ENCODE assay signal across 16 cellular contexts in genomic region chr13:113338451-113338850, GRCh38. TPM values are rescaled to one million over a fixed set of nuclear protein-coding genes. Genes with fewer than 3 reads are reported as not detected.
DNase-seq lines count a peak whose midpoint lies in the region; ATAC-seq and TF ChIP-seq lines count a peak whose summit lies in the region.
"Had no signal": no experiment of that assay in that cellular context is flagged by ENCODE, and none has a peak within 500 bp of the region (broad histone marks: within the 10 kb centered on the region; RNA-seq: fewer than 3 reads in every experiment).

No MANE protein-coding gene starts in this region.

- no peak for ATAC-seq in activated naive CD4-positive, alpha-beta T cell treated with anti-CD3 and anti-CD28 coated beads, Interleukin-2, amount 50 U/mL, for 72 hours
- no peak for ATAC-seq in WTC11
- no peak for ATAC-seq in activated CD8-positive, alpha-beta T cell treated with anti-CD3 and anti-CD28 coated beads, Interleukin-2, amount 10 ng/mL, durations not matched to agents 7 days and 5 days
- ATAC-seq: A549, HepG2 had no signal

- CTCF ChIA-PET in WTC11 (lab: Charles Lee): interaction anchor here (0.6 to 3.3 kb wide), 4 partner anchors 14 to 56 kb away, joined by 3 to 11 read pairs (median 6); no protein-coding TSS in a partner anchor
- CTCF ChIA-PET in activated CD8-positive, alpha-beta T cell treated with anti-CD3 and anti-CD28 coated beads, Interleukin-2, amount 10 ng/mL, durations not matched to agents 7 days and 5 days (lab: Charles Lee): no interaction called here

- H3K36me3 ChIP-seq in neuronal stem cell (replicated peaks in 1 of 2; ENCODE audit: control insufficient read depth in 2 of 2, insufficient read depth in 2 of 2, low read length in 2 of 2): peaks cover 1 to 8% of the 10 kb centered on the region in 2 donors

- no peak overlapping the region for H2BK15ac ChIP-seq in neuronal stem cell (ENCODE audit: low read length)

- H3K18ac ChIP-seq in neuronal stem cell (ENCODE audit: low read length): no peak overlapping the region

- H3K9ac ChIP-seq in neuronal stem cell (ENCODE audit: low read depth, low read length, poor library complexity): no peak overlapping the region

- no peak overlapping the region for H3K23ac ChIP-seq in neuronal stem cell (ENCODE audit: low read depth, low read length, poor library complexity)

- no CpG with 5 or more reads among the region's 15 CpGs for WGBS in neuronal stem cell (ENCODE audit: extremely low coverage in 2 of 2, insufficient read length in 2 of 2, insufficient replicate concordance in 1 of 2), 2 donors

- no peak overlapping the region for H3K27ac ChIP-seq in neuronal stem cell (replicated peaks; ENCODE audit: low read length)
- no peak overlapping the region for H3K27ac ChIP-seq in caudate nucleus (ENCODE audit: low read depth, low read length)
- H3K27ac ChIP-seq: 22Rv1, A549, C4-2B had no signal

- no peaks in the 10 kb centered on the region for H3K9me3 Mint-ChIP-seq in activated naive CD4-positive, alpha-beta T cell treated with anti-CD3 and anti-CD28 coated beads, Interleukin-2, amount 50 U/mL, for 24 hours
- H3K9me3 Mint-ChIP-seq in activated naive CD4-positive, alpha-beta T cell treated with anti-CD3 and anti-CD28 coated beads, Interleukin-2, amount 50 U/mL, for 72 hours: no peaks in the 10 kb centered on the region
- no peaks in the 10 kb centered on the region for H3K9me3 Mint-ChIP-seq in WTC11
- H3K9me3 Mint-ChIP-seq in activated CD8-positive, alpha-beta T cell treated with anti-CD3 and anti-CD28 coated beads, Interleukin-2, amount 10 ng/mL, durations not matched to agents 7 days and 5 days (ENCODE audit: insufficient read depth): no peaks in the 10 kb centered on the region
- H3K9me3 Mint-ChIP-seq: CD4-positive, alpha-beta T cell; GM23338; IgD-negative memory B cell had no signal

- POLR2A ChIA-PET in WTC11 (lab: Charles Lee): interaction anchor here (0.6 kb wide), 1 partner anchor 692 kb away, joined by 3 read pairs; no protein-coding TSS in a partner anchor
- POLR2A ChIA-PET in activated CD8-positive, alpha-beta T cell treated with anti-CD3 and anti-CD28 coated beads, Interleukin-2, amount 10 ng/mL, durations not matched to agents 7 days and 5 days (lab: Charles Lee): no interaction called here

- H2BK12ac ChIP-seq in neuronal stem cell (ENCODE audit: low read length): no peak overlapping the region

- H3K36me3 Mint-ChIP-seq in activated naive CD4-positive, alpha-beta T cell treated with anti-CD3 and anti-CD28 coated beads, Interleukin-2, amount 50 U/mL, for 24 hours: no peaks in the 10 kb centered on the region
- H3K36me3 Mint-ChIP-seq in activated naive CD4-positive, alpha-beta T cell treated with anti-CD3 and anti-CD28 coated beads, Interleukin-2, amount 50 U/mL, for 72 hours: no peaks in the 10 kb centered on the region
- peaks cover 57% of the 10 kb centered on the region for H3K36me3 Mint-ChIP-seq in WTC11
- H3K36me3 Mint-ChIP-seq in activated CD8-positive, alpha-beta T cell treated with anti-CD3 and anti-CD28 coated beads, Interleukin-2, amount 10 ng/mL, durations not matched to agents 7 days and 5 days (ENCODE audit: low read depth): no peaks in the 10 kb centered on the region
- H3K36me3 Mint-ChIP-seq: IgD-negative memory B cell had no signal

- no peaks in the 10 kb centered on the region for H3K4me1 ChIP-seq in neuronal stem cell (ENCODE audit: control insufficient read depth in 2 of 2, insufficient read depth in 1 of 2, low read depth in 1 of 2, low read length in 2 of 2)
- H3K4me1 ChIP-seq: A549, Caco-2 had no signal

- no peaks in the 10 kb centered on the region for H3K27me3 ChIP-seq in neuronal stem cell (ENCODE audit: control insufficient read depth in 3 of 3, insufficient read depth in 3 of 3, low read depth in 1 of 3, low read length in 3 of 3)

- H3K4me3 Mint-ChIP-seq in activated naive CD4-positive, alpha-beta T cell treated with anti-CD3 and anti-CD28 coated beads, Interleukin-2, amount 50 U/mL, for 24 hours: no peak overlapping the region
- no peak overlapping the region for H3K4me3 Mint-ChIP-seq in WTC11
- H3K4me3 Mint-ChIP-seq in activated CD8-positive, alpha-beta T cell treated with anti-CD3 and anti-CD28 coated beads, Interleukin-2, amount 10 ng/mL, durations not matched to agents 7 days and 5 days: no peak overlapping the region
- H3K4me3 Mint-ChIP-seq: CD4-positive, alpha-beta T cell; GM23338; IgD-negative memory B cell had no signal

- H2AFZ ChIP-seq in neuronal stem cell (ENCODE audit: low read length): no peak overlapping the region
- H2AFZ ChIP-seq: GM23338 had no signal

- H3K4me3 ChIP-seq in neuronal stem cell (ENCODE audit: low read length in 2 of 2): no peak overlapping the region
- H3K4me3 ChIP-seq: A549, GM23338 had no signal

- no peak overlapping the region for H4K8ac ChIP-seq in neuronal stem cell (ENCODE audit: low read depth, low read length)

- H3K4ac ChIP-seq in neuronal stem cell (ENCODE audit: low read length): no peak overlapping the region

- H2AK5ac ChIP-seq in neuronal stem cell (ENCODE audit: low read depth, low read length): no peak overlapping the region

- peak overlapping the region; percentile 39 for H2BK5ac ChIP-seq in neuronal stem cell (ENCODE audit: low read length)

- no peak overlapping the region for H2BK120ac ChIP-seq in neuronal stem cell (ENCODE audit: low read depth, low read length)

- H3K27me3 Mint-ChIP-seq in activated naive CD4-positive, alpha-beta T cell treated with anti-CD3 and anti-CD28 coated beads, Interleukin-2, amount 50 U/mL, for 24 hours: no peaks in the 10 kb centered on the region
- no peaks in the 10 kb centered on the region for H3K27me3 Mint-ChIP-seq in WTC11 (ENCODE audit: low read depth)
- H3K27me3 Mint-ChIP-seq in activated CD8-positive, alpha-beta T cell treated with anti-CD3 and anti-CD28 coated beads, Interleukin-2, amount 10 ng/mL, durations not matched to agents 7 days and 5 days (ENCODE audit: low read depth): no peaks in the 10 kb centered on the region

- no peak for DNase-seq in activated naive CD4-positive, alpha-beta T cell treated with anti-CD3 and anti-CD28 coated beads, Interleukin-2, amount 50 U/mL, for 72 hours (ENCODE audit: low spot score in 2 of 2)
- peak; percentile 46 for DNase-seq in RPMI8226
- DNase-seq in neuronal stem cell (ENCODE audit: low spot score): no peak
- DNase-seq in WTC11 (ENCODE audit: low spot score): no peak
- no peak for DNase-seq in activated CD8-positive, alpha-beta T cell treated with anti-CD3 and anti-CD28 coated beads, Interleukin-2, amount 10 ng/mL, durations not matched to agents 7 days and 5 days
- no peak for DNase-seq in caudate nucleus (lab: John Stamatoyannopoulos, UW)
- DNase-seq: AML-193; Caco-2; CD4-positive, alpha-beta T cell had no signal

- H4K91ac ChIP-seq in neuronal stem cell (ENCODE audit: low read depth, low read length, poor library complexity): no peak overlapping the region

- H3K79me1 ChIP-seq in neuronal stem cell (ENCODE audit: low read depth, low read length): peaks cover 4% of the 10 kb centered on the region

- no peaks in the 10 kb centered on the region for H3K4me1 Mint-ChIP-seq in activated naive CD4-positive, alpha-beta T cell treated with anti-CD3 and anti-CD28 coated beads, Interleukin-2, amount 50 U/mL, for 24 hours
- peaks cover 7% of the 10 kb centered on the region for H3K4me1 Mint-ChIP-seq in WTC11
- no peaks in the 10 kb centered on the region for H3K4me1 Mint-ChIP-seq in activated CD8-positive, alpha-beta T cell treated with anti-CD3 and anti-CD28 coated beads, Interleukin-2, amount 10 ng/mL, durations not matched to agents 7 days and 5 days (ENCODE audit: low read depth)
- H3K4me1 Mint-ChIP-seq: GM23338, IgD-negative memory B cell had no signal

- H3K14ac ChIP-seq in neuronal stem cell (ENCODE audit: low read length): no peak overlapping the region

- no peak for TF ChIP-seq CTCF in WTC11 (IDR thresholded peaks at IDR 0.05)

- no peak overlapping the region for H3K4me2 ChIP-seq in neuronal stem cell (ENCODE audit: insufficient read depth, low read length, poor library complexity, severe bottlenecking)
- H3K4me2 ChIP-seq: A549, GM23338 had no signal

- H3K9me3 ChIP-seq in neuronal stem cell (replicated peaks in 1 of 2; ENCODE audit: control insufficient read depth in 2 of 2, insufficient read depth in 1 of 2, low read depth in 1 of 2, low read length in 2 of 2): peaks cover 0 to 2% of the 10 kb centered on the region in 2 donors
- H3K9me3 ChIP-seq: A549, Caco-2 had no signal

- peak overlapping the region; percentile 72 for H3K27ac Mint-ChIP-seq in activated naive CD4-positive, alpha-beta T cell treated with anti-CD3 and anti-CD28 coated beads, Interleukin-2, amount 50 U/mL, for 24 hours
- H3K27ac Mint-ChIP-seq in activated naive CD4-positive, alpha-beta T cell treated with anti-CD3 and anti-CD28 coated beads, Interleukin-2, amount 50 U/mL, for 72 hours: no peak overlapping the region
- H3K27ac Mint-ChIP-seq in WTC11: no peak overlapping the region
- no peak overlapping the region for H3K27ac Mint-ChIP-seq in activated CD8-positive, alpha-beta T cell treated with anti-CD3 and anti-CD28 coated beads, Interleukin-2, amount 10 ng/mL, durations not matched to agents 7 days and 5 days
- H3K27ac Mint-ChIP-seq: CD4-positive, alpha-beta T cell; IgD-negative memory B cell had no signal

TF ChIP-seq in WTC11, 78 proteins besides CTCF, POLR2A, EP300 and RAD21 (continues in another document):
- TF ChIP-seq, protein P1, sequence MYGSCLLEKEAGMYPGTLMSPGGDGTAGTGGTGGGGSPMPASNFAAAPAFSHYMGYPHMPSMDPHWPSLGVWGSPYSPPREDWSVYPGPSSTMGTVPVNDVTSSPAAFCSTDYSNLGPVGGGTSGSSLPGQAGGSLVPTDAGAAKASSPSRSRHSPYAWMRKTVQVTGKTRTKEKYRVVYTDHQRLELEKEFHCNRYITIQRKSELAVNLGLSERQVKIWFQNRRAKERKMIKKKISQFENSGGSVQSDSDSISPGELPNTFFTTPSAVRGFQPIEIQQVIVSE (CRISPR knock-in tag; IDR thresholded peaks at IDR 0.05; ENCODE audit: borderline replicate concordance): no peak
- no peak for TF ChIP-seq ZNF416 (CRISPR knock-in tag; IDR thresholded peaks at IDR 0.05)

RNA-seq across cellular contexts. Expression of gene GRTP1, which starts 25.5 kb away (rescaled TPM):
- under 1 TPM in 1 of 2 donors, not detected in 1; 0.95 TPM for total RNA-seq in activated naive CD4-positive, alpha-beta T cell treated with anti-CD3 and anti-CD28 coated beads, Interleukin-2, amount 50 U/mL, for 72 hours
- 10.2 TPM for polyA plus RNA-seq in neuronal stem cell (2013, experiment 1 of 2)
- 10.0 TPM for polyA plus RNA-seq in neuronal stem cell (2013, experiment 2 of 2)
- total RNA-seq in WTC11 (2021): 59.0 to 62.0 TPM (median 60.0 TPM) in 3 replicates
- not detected for total RNA-seq in activated CD8-positive, alpha-beta T cell treated with anti-CD3 and anti-CD28 coated beads, Interleukin-2, amount 10 ng/mL, durations not matched to agents 7 days and 5 days
- polyA plus RNA-seq: IgD-negative memory B cell had no signal

RNA-seq across cellular contexts. Expression of gene LAMP1, which starts 41.4 kb away (rescaled TPM):
- 10 to 100 TPM; 43.5 to 68.6 TPM for total RNA-seq in activated naive CD4-positive, alpha-beta T cell treated with anti-CD3 and anti-CD28 coated beads, Interleukin-2, amount 50 U/mL, for 72 hours
- polyA plus RNA-seq in neuronal stem cell (2013, experiment 1 of 2): 43.5 TPM
- 44.0 TPM for polyA plus RNA-seq in neuronal stem cell (2013, experiment 2 of 2)
- 135 to 150 TPM (median 140 TPM) in 3 replicates for total RNA-seq in WTC11 (2021)
- total RNA-seq in activated CD8-positive, alpha-beta T cell treated with anti-CD3 and anti-CD28 coated beads, Interleukin-2, amount 10 ng/mL, durations not matched to agents 7 days and 5 days: 10 to 100 TPM; 81.1 TPM

Comparison
In these comparisons a context has a peak if more than half of its experiments do, and no peak if none do; other contexts are left out.
1. RNA of gene GRTP1, which starts 25.5 kb away (total RNA-seq): 59.0 to 62.0 TPM in WTC11; 0.95 TPM in activated naive CD4-positive, alpha-beta T cell treated with anti-CD3 and anti-CD28 coated beads, Interleukin-2, amount 50 U/mL, for 72 hours and not detected in activated CD8-positive, alpha-beta T cell treated with anti-CD3 and anti-CD28 coated beads, Interleukin-2, amount 10 ng/mL, durations not matched to agents 7 days and 5 days; every median in the first group is over 10 times any median in the second.